21 cellular contexts compared by ENCODE assay signal in genomic region chr14:67965684-67966083, GRCh38.
DNase-seq lines count a peak whose midpoint lies in the region; ATAC-seq and TF ChIP-seq lines count a peak whose summit lies in the region.
"Had no signal": no experiment of that assay in that cellular context is flagged by ENCODE, and none has a peak within 500 bp of the region (broad histone marks: within the 10 kb centered on the region; RNA-seq: fewer than 3 reads in every experiment).

No MANE protein-coding gene starts in this region.

- no peak overlapping the region for H2AK5ac ChIP-seq in mesendoderm (ENCODE audit: low read length)

- no peaks in the 10 kb centered on the region for H3F3A ChIP-seq in PC-3 (ENCODE audit: low read length, unreplicated experiment)

- no peaks in the 10 kb centered on the region for H3K79me2 ChIP-seq in PC-3 (ENCODE audit: low read length)
- H3K79me2 ChIP-seq in mesendoderm (ENCODE audit: control insufficient read depth, insufficient read depth, low read length) = no peaks in the 10 kb centered on the region

- H3K9me3 ChIP-seq in PC-3 (ENCODE audit: low read length) (no peaks in the 10 kb centered on the region), esophagus squamous epithelium (no peaks in the 10 kb centered on the region), neutrophil (no peaks in the 10 kb centered on the region), upper lobe of right lung (no peaks in the 10 kb centered on the region)
- H3K9me3 ChIP-seq: body of pancreas had no signal

- H3K4me2 ChIP-seq in PC-3 (ENCODE audit: low read length) (no peak overlapping the region), mesendoderm (ENCODE audit: low read length) (no peak overlapping the region)
- H3K4me2 ChIP-seq: BLaER1 treated with 17β-estradiol and CSF1 and Interleukin-3, amounts not matched to agents 10 nM and 100 nM; KMS-11 had no signal

- H2BK5ac ChIP-seq in mesendoderm (ENCODE audit: low read length) = no peak overlapping the region

- H3K9me2 ChIP-seq in PC-3 (replicated peaks; ENCODE audit: low read length) = no peaks in the 10 kb centered on the region

- BruUV-seq in PC-3 (replicated peaks; lab: Mats Ljungman, UMichigan) = no TSS peak

- no peak overlapping the region for H4K8ac ChIP-seq in mesendoderm (ENCODE audit: low read depth, low read length)

- H3K36me3 ChIP-seq in PC-3 (ENCODE audit: low read depth, low read length) (no peaks in the 10 kb centered on the region), esophagus squamous epithelium (no peaks in the 10 kb centered on the region), neutrophil (no peaks in the 10 kb centered on the region), upper lobe of right lung (no peaks in the 10 kb centered on the region), mesendoderm (ENCODE audit: control insufficient read depth, insufficient read depth, low read length) (no peaks in the 10 kb centered on the region)

- DNase-seq in PC-3 (no peak), esophagus squamous epithelium (lab: John Stamatoyannopoulos, UW) (no peak), upper lobe of right lung (no peak), mesendoderm (no peak), GOT3 (lab: John Stamatoyannopoulos, UW) (no peak)
- DNase-seq in activated T-cell treated with anti-CD3 and anti-CD28 coated beads, Interleukin-2, amount 50 U/mL, for 1 hour = no peak
- DNase-seq: activated CD4-positive, alpha-beta T cell treated with anti-CD3 and anti-CD28 coated beads, Interleukin-2, amount 50 U/mL, for 1 hour; activated CD8-positive, alpha-beta memory T cell treated with anti-CD3 and anti-CD28 coated beads, Interleukin-2, amount 10 ng/mL, durations not matched to agents 7 days and 5 days; activated naive CD4-positive, alpha-beta T cell; activated T-cell treated with anti-CD3 and anti-CD28 coated beads, Interleukin-2, amount 50 U/mL, for 72 hours; body of pancreas; DMS79 treated with DMSO at 0.1 percent for 48 hours; GF-D8; NCI-H1436 treated with DMSO at 0.1 percent for 48 hours; Right ventricle myocardium superior; stimulated activated naive CD4-positive, alpha-beta T cell treated with Interleukin-2 at 50 U/mL for 16 hours had no signal

- H3K27ac ChIP-seq in PC-3 (ENCODE audit: low read length) (peak overlapping the region; percentile 81), esophagus squamous epithelium (peak overlapping the region; percentile 77 to 89 (median 86)), neutrophil (peak overlapping the region; percentile 24), upper lobe of right lung (peak overlapping the region; percentile 52), mesendoderm (ENCODE audit: low read depth, low read length) (no peak overlapping the region)
- H3K27ac ChIP-seq: body of pancreas, KMS-11 had no signal

- TF ChIP-seq CTCF in PC-3 (conservative IDR thresholded peaks at IDR 0.05; ENCODE audit: low read depth, low read length) = no peak
- TF ChIP-seq CTCF in esophagus squamous epithelium (IDR thresholded peaks at IDR 0.05) = no peak
- no peak for TF ChIP-seq CTCF in neutrophil (IDR thresholded peaks at IDR 0.05)
- TF ChIP-seq CTCF in upper lobe of right lung (IDR thresholded peaks at IDR 0.05) = no peak

- H3K4me3 ChIP-seq in PC-3 (ENCODE audit: low read length) (no peak overlapping the region), esophagus squamous epithelium (no peak overlapping the region), neutrophil (ENCODE audit: low read depth in 1 of 2, low read length in 1 of 2) (no peak overlapping the region), upper lobe of right lung (no peak overlapping the region), mesendoderm (ENCODE audit: low read length) (no peak overlapping the region)
- H3K4me3 ChIP-seq: BLaER1 treated with 17β-estradiol and CSF1 and Interleukin-3, amounts not matched to agents 10 nM and 100 nM; body of pancreas; lung had no signal

- no peaks in the 10 kb centered on the region for H3K79me1 ChIP-seq in mesendoderm (ENCODE audit: low read length)

- no peak overlapping the region for H3K4ac ChIP-seq in mesendoderm (ENCODE audit: low read depth, low read length)

- H2BK120ac ChIP-seq in mesendoderm (ENCODE audit: low read depth, low read length) = no peak overlapping the region

- no peak overlapping the region for H2BK15ac ChIP-seq in mesendoderm (replicated peaks; ENCODE audit: low read depth)

- H3K56ac ChIP-seq in mesendoderm (ENCODE audit: low read length) = no peak overlapping the region

- POLR2A ChIA-PET in PC-3 (lab: Charles Lee; ENCODE audit: unreplicated experiment) = no interaction called here

- CTCF ChIA-PET in PC-3 (lab: Charles Lee) = no interaction called here

- no peak overlapping the region for H2AFZ ChIP-seq in PC-3 (ENCODE audit: low read length)

- WGBS in esophagus squamous epithelium, 2 donors = 77% methylated on average over 3 of the region's 3 CpGs
- no CpG with 5 or more reads among the region's 3 CpGs for WGBS in mesendoderm (ENCODE audit: extremely low coverage, insufficient coverage, low lambda C conversion rate)

- H3K4me1 ChIP-seq in PC-3 (ENCODE audit: insufficient read depth, low read length) (peaks cover 26% of the 10 kb centered on the region), esophagus squamous epithelium (peaks cover 9 to 55% (median 25%) of the 10 kb centered on the region in 3 donors), neutrophil (ENCODE audit: control insufficient read depth in 1 of 2, insufficient read depth in 1 of 2, low read depth in 1 of 2, low read length in 1 of 2) (peaks cover 38 to 41% of the 10 kb centered on the region in 2 experiments), upper lobe of right lung (peaks cover 35% of the 10 kb centered on the region), mesendoderm (ENCODE audit: control insufficient read depth, low read depth, low read length) (peaks cover 2% of the 10 kb centered on the region)

- no peak for TF ChIP-seq POLR2A in esophagus squamous epithelium (IDR thresholded peaks at IDR 0.05)

- H4K20me1 ChIP-seq in PC-3 (ENCODE audit: low read length) = no peaks in the 10 kb centered on the region
- H4K20me1 ChIP-seq: BLaER1 treated with 17β-estradiol and CSF1 and Interleukin-3, amounts not matched to agents 10 nM and 100 nM had no signal

- intact Hi-C loops in PC-3 (cut with micrococcal nuclease) (no loop called here), esophagus squamous epithelium (cut with DNase I) (no loop called here), upper lobe of right lung (cut with DNase I) (no loop called here)

- H3K9ac ChIP-seq in PC-3 (ENCODE audit: low read length) = no peak overlapping the region
- H3K9ac ChIP-seq in mesendoderm (ENCODE audit: low read length) = no peak overlapping the region
- H3K9ac ChIP-seq: BLaER1 treated with 17β-estradiol and CSF1 and Interleukin-3, amounts not matched to agents 10 nM and 100 nM; KMS-11 had no signal

- H3K23ac ChIP-seq in mesendoderm (ENCODE audit: low read length) = no peak overlapping the region

- no peaks in the 10 kb centered on the region for H3K27me3 ChIP-seq in PC-3 (ENCODE audit: low read length)
- H3K27me3 ChIP-seq in esophagus squamous epithelium = no peaks in the 10 kb centered on the region
- no peaks in the 10 kb centered on the region for H3K27me3 ChIP-seq in neutrophil
- H3K27me3 ChIP-seq in upper lobe of right lung = no peaks in the 10 kb centered on the region
- H3K27me3 ChIP-seq in mesendoderm (ENCODE audit: insufficient read depth, low read length, poor library complexity) = no peaks in the 10 kb centered on the region
- H3K27me3 ChIP-seq: BLaER1 treated with 17β-estradiol and CSF1 and Interleukin-3, amounts not matched to agents 10 nM and 100 nM; body of pancreas had no signal

- ATAC-seq in PC-3 (no peak), upper lobe of right lung (peak; percentile 77), HG03520 (IDR thresholded peaks at IDR 0.05; ENCODE audit: unreplicated experiment) (no peak)
- ATAC-seq: activated CD8-positive, alpha-beta memory T cell treated with anti-CD3 and anti-CD28 coated beads, Interleukin-2, amount 10 ng/mL, durations not matched to agents 7 days and 5 days; activated T-cell treated with anti-CD3 and anti-CD28 coated beads, Interleukin-2, amount 50 U/mL, for 72 hours; body of pancreas had no signal

- H3K18ac ChIP-seq in mesendoderm (ENCODE audit: low read length) = no peak overlapping the region

- no peak overlapping the region for H4K5ac ChIP-seq in mesendoderm (ENCODE audit: low read length)
